Comparison of ENCODE assay signal across 1 cellular context in genomic region chr16:2980227-2981176, GRCh38.
TF ChIP-seq lines count a peak whose summit lies in the region.

Gene PKMYT1 (minus strand): TSS chr16:2980446. CDS start chr16:2979657, 789 bp downstream.

TF ChIP-seq in HepG2, 621 proteins besides CTCF, POLR2A, EP300 and RAD21 (continued from another document and continues in another):
- peak; percentile 95 for TF ChIP-seq ZFY (CRISPR knock-in tag; IDR thresholded peaks at IDR 0.05)
- TF ChIP-seq MED8 (CRISPR knock-in tag; IDR thresholded peaks at IDR 0.05; ENCODE audit: insufficient replicate concordance) = peak; percentile 75
- TF ChIP-seq, protein P1, sequence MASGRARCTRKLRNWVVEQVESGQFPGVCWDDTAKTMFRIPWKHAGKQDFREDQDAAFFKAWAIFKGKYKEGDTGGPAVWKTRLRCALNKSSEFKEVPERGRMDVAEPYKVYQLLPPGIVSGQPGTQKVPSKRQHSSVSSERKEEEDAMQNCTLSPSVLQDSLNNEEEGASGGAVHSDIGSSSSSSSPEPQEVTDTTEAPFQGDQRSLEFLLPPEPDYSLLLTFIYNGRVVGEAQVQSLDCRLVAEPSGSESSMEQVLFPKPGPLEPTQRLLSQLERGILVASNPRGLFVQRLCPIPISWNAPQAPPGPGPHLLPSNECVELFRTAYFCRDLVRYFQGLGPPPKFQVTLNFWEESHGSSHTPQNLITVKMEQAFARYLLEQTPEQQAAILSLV (CRISPR knock-in tag; IDR thresholded peaks at IDR 0.05; ENCODE audit: borderline replicate concordance) = peak; percentile 30; the same call in 1 of the 2 replicates
- TF ChIP-seq NR2F1 (CRISPR knock-in tag; IDR thresholded peaks at IDR 0.05) = no peak
- TF ChIP-seq GATAD1 (CRISPR knock-in tag; IDR thresholded peaks at IDR 0.05) = peak; percentile 59
- no peak for TF ChIP-seq SMC3 (IDR thresholded peaks at IDR 0.05; ENCODE audit: low read length)
- TF ChIP-seq, protein P2, sequence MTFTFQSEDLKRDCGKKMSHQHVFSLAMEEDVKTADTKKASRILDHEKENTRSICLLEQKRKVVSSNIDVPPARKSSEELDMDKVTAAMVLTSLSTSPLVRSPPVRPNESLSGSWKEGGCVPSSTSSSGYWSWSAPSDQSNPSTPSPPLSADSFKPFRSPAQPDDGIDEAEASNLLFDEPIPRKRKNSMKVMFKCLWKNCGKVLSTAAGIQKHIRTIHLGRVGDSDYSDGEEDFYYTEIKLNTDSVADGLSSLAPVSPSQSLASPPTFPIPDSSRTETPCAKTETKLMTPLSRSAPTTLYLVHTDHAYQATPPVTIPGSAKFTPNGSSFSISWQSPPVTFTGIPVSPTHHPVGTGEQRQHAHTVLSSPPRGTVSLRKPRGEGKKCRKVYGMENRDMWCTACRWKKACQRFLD (CRISPR knock-in tag; IDR thresholded peaks at IDR 0.05; ENCODE audit: borderline replicate concordance) = peak; percentile 25; the same call in 1 of the 2 replicates
- TF ChIP-seq, protein P3, sequence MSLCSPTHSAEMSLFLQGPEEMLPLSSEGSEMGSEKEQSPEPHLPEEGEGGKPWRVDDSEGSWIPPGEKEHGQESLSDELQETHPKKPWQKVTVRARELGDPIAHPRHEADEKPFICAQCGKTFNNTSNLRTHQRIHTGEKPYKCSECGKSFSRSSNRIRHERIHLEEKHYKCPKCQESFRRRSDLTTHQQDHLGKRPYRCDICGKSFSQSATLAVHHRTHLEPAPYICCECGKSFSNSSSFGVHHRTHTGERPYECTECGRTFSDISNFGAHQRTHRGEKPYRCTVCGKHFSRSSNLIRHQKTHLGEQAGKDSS (CRISPR knock-in tag; IDR thresholded peaks at IDR 0.05; ENCODE audit: borderline replicate concordance, low read depth) = no peak; the same call in 1 of the 2 replicates
- TF ChIP-seq, protein P4, sequence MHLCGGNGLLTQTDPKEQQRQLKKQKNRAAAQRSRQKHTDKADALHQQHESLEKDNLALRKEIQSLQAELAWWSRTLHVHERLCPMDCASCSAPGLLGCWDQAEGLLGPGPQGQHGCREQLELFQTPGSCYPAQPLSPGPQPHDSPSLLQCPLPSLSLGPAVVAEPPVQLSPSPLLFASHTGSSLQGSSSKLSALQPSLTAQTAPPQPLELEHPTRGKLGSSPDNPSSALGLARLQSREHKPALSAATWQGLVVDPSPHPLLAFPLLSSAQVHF (CRISPR knock-in tag; IDR thresholded peaks at IDR 0.05) = no peak
- peak; percentile 34; the same call in 1 of the 2 replicates for TF ChIP-seq ZSCAN20 (CRISPR knock-in tag; IDR thresholded peaks at IDR 0.05; ENCODE audit: borderline replicate concordance)
- TF ChIP-seq, protein P5, sequence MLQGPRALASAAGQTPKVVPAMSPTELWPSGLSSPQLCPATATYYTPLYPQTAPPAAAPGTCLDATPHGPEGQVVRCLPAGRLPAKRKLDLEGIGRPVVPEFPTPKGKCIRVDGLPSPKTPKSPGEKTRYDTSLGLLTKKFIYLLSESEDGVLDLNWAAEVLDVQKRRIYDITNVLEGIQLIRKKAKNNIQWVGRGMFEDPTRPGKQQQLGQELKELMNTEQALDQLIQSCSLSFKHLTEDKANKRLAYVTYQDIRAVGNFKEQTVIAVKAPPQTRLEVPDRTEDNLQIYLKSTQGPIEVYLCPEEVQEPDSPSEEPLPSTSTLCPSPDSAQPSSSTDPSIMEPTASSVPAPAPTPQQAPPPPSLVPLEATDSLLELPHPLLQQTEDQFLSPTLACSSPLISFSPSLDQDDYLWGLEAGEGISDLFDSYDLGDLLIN (CRISPR knock-in tag; IDR thresholded peaks at IDR 0.05; ENCODE audit: borderline replicate concordance) = 0 out of 2 replicates have a peak, but pooled peaks have one; percentile 61
- peak; percentile 48; the same call in 1 of the 2 replicates for TF ChIP-seq MED1 (CRISPR knock-in tag; IDR thresholded peaks at IDR 0.05)
- peak; percentile 77; the same call in 1 of the 2 replicates for TF ChIP-seq ZBTB7A (CRISPR knock-in tag; IDR thresholded peaks at IDR 0.05)
- peak; percentile 6; the same call in 1 of the 2 replicates for TF ChIP-seq KMT2A (CRISPR knock-in tag; IDR thresholded peaks at IDR 0.05)
- TF ChIP-seq SRSF1 (optimal IDR thresholded peaks at IDR 0.05; ENCODE audit: low read depth, low read length) = no peak
- TF ChIP-seq MTA1 (CRISPR knock-in tag; IDR thresholded peaks at IDR 0.05; ENCODE audit: borderline replicate concordance) = 0 out of 2 replicates have a peak, but pooled peaks have one; percentile 44
- TF ChIP-seq NPAS2 (CRISPR knock-in tag; IDR thresholded peaks at IDR 0.05; ENCODE audit: borderline replicate concordance) = 0 out of 2 replicates have a peak, but pooled peaks have one; percentile 34
- TF ChIP-seq, protein P6, sequence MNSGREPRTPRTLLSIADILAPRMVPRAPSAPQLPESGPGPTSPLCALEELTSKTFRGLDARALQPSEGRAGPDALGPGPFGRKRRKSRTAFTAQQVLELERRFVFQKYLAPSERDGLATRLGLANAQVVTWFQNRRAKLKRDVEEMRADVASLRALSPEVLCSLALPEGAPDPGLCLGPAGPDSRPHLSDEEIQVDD (CRISPR knock-in tag; IDR thresholded peaks at IDR 0.05; ENCODE audit: borderline replicate concordance) = peak; percentile 85; the same call in 1 of the 2 replicates
- TF ChIP-seq, protein P7, sequence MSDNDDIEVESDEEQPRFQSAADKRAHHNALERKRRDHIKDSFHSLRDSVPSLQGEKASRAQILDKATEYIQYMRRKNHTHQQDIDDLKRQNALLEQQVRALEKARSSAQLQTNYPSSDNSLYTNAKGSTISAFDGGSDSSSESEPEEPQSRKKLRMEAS (IDR thresholded peaks at IDR 0.05) = peak; percentile 76
- peak; percentile 23 for TF ChIP-seq ZNF225 (CRISPR knock-in tag; IDR thresholded peaks at IDR 0.05)
- TF ChIP-seq NCOR1 (IDR thresholded peaks at IDR 0.05; ENCODE audit: borderline replicate concordance, low read length) = no peak
- TF ChIP-seq HOXA9 (CRISPR knock-in tag; IDR thresholded peaks at IDR 0.05; ENCODE audit: borderline replicate concordance) = no peak
- TF ChIP-seq MEIS1 (CRISPR knock-in tag; IDR thresholded peaks at IDR 0.05; ENCODE audit: borderline replicate concordance) = no peak; the same call in 1 of the 2 replicates
- TF ChIP-seq, protein P8, sequence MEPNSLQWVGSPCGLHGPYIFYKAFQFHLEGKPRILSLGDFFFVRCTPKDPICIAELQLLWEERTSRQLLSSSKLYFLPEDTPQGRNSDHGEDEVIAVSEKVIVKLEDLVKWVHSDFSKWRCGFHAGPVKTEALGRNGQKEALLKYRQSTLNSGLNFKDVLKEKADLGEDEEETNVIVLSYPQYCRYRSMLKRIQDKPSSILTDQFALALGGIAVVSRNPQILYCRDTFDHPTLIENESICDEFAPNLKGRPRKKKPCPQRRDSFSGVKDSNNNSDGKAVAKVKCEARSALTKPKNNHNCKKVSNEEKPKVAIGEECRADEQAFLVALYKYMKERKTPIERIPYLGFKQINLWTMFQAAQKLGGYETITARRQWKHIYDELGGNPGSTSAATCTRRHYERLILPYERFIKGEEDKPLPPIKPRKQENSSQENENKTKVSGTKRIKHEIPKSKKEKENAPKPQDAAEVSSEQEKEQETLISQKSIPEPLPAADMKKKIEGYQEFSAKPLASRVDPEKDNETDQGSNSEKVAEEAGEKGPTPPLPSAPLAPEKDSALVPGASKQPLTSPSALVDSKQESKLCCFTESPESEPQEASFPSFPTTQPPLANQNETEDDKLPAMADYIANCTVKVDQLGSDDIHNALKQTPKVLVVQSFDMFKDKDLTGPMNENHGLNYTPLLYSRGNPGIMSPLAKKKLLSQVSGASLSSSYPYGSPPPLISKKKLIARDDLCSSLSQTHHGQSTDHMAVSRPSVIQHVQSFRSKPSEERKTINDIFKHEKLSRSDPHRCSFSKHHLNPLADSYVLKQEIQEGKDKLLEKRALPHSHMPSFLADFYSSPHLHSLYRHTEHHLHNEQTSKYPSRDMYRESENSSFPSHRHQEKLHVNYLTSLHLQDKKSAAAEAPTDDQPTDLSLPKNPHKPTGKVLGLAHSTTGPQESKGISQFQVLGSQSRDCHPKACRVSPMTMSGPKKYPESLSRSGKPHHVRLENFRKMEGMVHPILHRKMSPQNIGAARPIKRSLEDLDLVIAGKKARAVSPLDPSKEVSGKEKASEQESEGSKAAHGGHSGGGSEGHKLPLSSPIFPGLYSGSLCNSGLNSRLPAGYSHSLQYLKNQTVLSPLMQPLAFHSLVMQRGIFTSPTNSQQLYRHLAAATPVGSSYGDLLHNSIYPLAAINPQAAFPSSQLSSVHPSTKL (CRISPR knock-in tag; IDR thresholded peaks at IDR 0.05) = 0 out of 2 replicates have a peak, but pooled peaks have one; percentile 10
- TF ChIP-seq MAF1 (CRISPR knock-in tag; IDR thresholded peaks at IDR 0.05; ENCODE audit: borderline replicate concordance) = 0 out of 2 replicates have a peak, but pooled peaks have one; percentile 35
- TF ChIP-seq SCMH1 (CRISPR knock-in tag; IDR thresholded peaks at IDR 0.05; ENCODE audit: borderline replicate concordance) = no peak
- 0 out of 2 replicates have a peak, but pooled peaks have one; percentile 1 for TF ChIP-seq ZNF572 (CRISPR knock-in tag; IDR thresholded peaks at IDR 0.05)
- TF ChIP-seq ZBTB38 (CRISPR knock-in tag; IDR thresholded peaks at IDR 0.05) = peak; percentile 55; the same call in 1 of the 2 replicates
- TF ChIP-seq SIN3B (IDR thresholded peaks at IDR 0.05; ENCODE audit: low read length) = peak; percentile 83
- no peak for TF ChIP-seq NFATC3 (CRISPR knock-in tag; IDR thresholded peaks at IDR 0.05)
- TF ChIP-seq ELF1 (CRISPR knock-in tag; IDR thresholded peaks at IDR 0.05) = peak; percentile 68
- 0 out of 2 replicates have a peak, but pooled peaks have one; percentile 21 for TF ChIP-seq ZNF564 (CRISPR knock-in tag; IDR thresholded peaks at IDR 0.05)
- TF ChIP-seq AHDC1 (CRISPR knock-in tag; IDR thresholded peaks at IDR 0.05; ENCODE audit: borderline replicate concordance) = 0 out of 2 replicates have a peak, but pooled peaks have one; percentile 51
- 0 out of 2 replicates have a peak, but pooled peaks have one; percentile 34 for TF ChIP-seq ZNF451 (CRISPR knock-in tag; IDR thresholded peaks at IDR 0.05)
- 0 out of 2 replicates have a peak, but pooled peaks have one; percentile 52 for TF ChIP-seq ZNF543 (CRISPR knock-in tag; IDR thresholded peaks at IDR 0.05)
- TF ChIP-seq ZNF333 (CRISPR knock-in tag; IDR thresholded peaks at IDR 0.05; ENCODE audit: borderline replicate concordance) = 0 out of 2 replicates have a peak, but pooled peaks have one; percentile 67
- TF ChIP-seq ONECUT2 (CRISPR knock-in tag; IDR thresholded peaks at IDR 0.05) = no peak
- TF ChIP-seq ZNF12 (CRISPR knock-in tag; IDR thresholded peaks at IDR 0.05) = no peak; the same call in 1 of the 2 replicates
- TF ChIP-seq, protein P9, sequence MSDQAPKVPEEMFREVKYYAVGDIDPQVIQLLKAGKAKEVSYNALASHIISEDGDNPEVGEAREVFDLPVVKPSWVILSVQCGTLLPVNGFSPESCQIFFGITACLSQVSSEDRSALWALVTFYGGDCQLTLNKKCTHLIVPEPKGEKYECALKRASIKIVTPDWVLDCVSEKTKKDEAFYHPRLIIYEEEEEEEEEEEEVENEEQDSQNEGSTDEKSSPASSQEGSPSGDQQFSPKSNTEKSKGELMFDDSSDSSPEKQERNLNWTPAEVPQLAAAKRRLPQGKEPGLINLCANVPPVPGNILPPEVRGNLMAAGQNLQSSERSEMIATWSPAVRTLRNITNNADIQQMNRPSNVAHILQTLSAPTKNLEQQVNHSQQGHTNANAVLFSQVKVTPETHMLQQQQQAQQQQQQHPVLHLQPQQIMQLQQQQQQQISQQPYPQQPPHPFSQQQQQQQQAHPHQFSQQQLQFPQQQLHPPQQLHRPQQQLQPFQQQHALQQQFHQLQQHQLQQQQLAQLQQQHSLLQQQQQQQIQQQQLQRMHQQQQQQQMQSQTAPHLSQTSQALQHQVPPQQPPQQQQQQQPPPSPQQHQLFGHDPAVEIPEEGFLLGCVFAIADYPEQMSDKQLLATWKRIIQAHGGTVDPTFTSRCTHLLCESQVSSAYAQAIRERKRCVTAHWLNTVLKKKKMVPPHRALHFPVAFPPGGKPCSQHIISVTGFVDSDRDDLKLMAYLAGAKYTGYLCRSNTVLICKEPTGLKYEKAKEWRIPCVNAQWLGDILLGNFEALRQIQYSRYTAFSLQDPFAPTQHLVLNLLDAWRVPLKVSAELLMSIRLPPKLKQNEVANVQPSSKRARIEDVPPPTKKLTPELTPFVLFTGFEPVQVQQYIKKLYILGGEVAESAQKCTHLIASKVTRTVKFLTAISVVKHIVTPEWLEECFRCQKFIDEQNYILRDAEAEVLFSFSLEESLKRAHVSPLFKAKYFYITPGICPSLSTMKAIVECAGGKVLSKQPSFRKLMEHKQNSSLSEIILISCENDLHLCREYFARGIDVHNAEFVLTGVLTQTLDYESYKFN (CRISPR knock-in tag; conservative IDR thresholded peaks at IDR 0.05) = 0 out of 2 replicates have a peak, but pooled peaks have one; percentile 20
- peak; percentile 19; the same call in 1 of the 2 replicates for TF ChIP-seq SOX5 (CRISPR knock-in tag; IDR thresholded peaks at IDR 0.05; ENCODE audit: borderline replicate concordance)
